32 cellular contexts compared by ENCODE assay signal in genomic region chr6:92495246-92495645, GRCh38.
A peak's percentile ranks its signal among the peaks of the same experiment; 100 is the strongest.
DNase-seq lines count a peak whose midpoint lies in the region; ATAC-seq and TF ChIP-seq lines count a peak whose summit lies in the region.
"Had no signal": no experiment of that assay in that cellular context is flagged by ENCODE, and none has a peak within 500 bp of the region (broad histone marks: within the 10 kb centered on the region; RNA-seq: fewer than 3 reads in every experiment).

No MANE protein-coding gene starts in this region.

- H3K36me3 Mint-ChIP-seq in activated naive CD8-positive, alpha-beta T cell treated with anti-CD3 and anti-CD28 coated beads, Interleukin-2, amount 50 U/mL, for 24 hours (ENCODE audit: low read depth), result no peaks in the 10 kb centered on the region
- H3K36me3 Mint-ChIP-seq: natural killer cell had no signal

- TF ChIP-seq POLR2A in sigmoid colon (IDR thresholded peaks at IDR 0.05), result no peak

- no peak overlapping the region for H3K27ac Mint-ChIP-seq in activated naive CD8-positive, alpha-beta T cell treated with anti-CD3 and anti-CD28 coated beads, Interleukin-2, amount 50 U/mL, for 24 hours
- H3K27ac Mint-ChIP-seq: activated CD4-positive, alpha-beta T cell treated with anti-CD3 and anti-CD28 coated beads for 36 hours; activated CD8-positive, alpha-beta T cell treated with anti-CD3 and anti-CD28 coated beads for 36 hours; activated naive CD4-positive, alpha-beta T cell treated with anti-CD3 and anti-CD28 coated beads for 36 hours; natural killer cell; stimulated activated naive CD8-positive, alpha-beta T cell treated with anti-CD3 and anti-CD28 coated beads, Interleukin-15, Interleukin-2, amounts not matched to agents 100 ng/mL and 50 ng/mL, for 24 hours had no signal

- intact Hi-C loops in sigmoid colon (cut with DNase I), result no loop called here

- no peaks in the 10 kb centered on the region for H3K27me3 ChIP-seq in sigmoid colon
- H3K27me3 ChIP-seq: adrenal gland, breast epithelium, heart right ventricle, spleen, testis had no signal

- no peaks in the 10 kb centered on the region for H3K9me3 ChIP-seq in sigmoid colon
- H3K9me3 ChIP-seq: adrenal gland, breast epithelium, heart right ventricle, lower lobe of right lung, mucosa of descending colon, spleen, testis had no signal

- no peak overlapping the region for H3K4me3 Mint-ChIP-seq in activated naive CD8-positive, alpha-beta T cell treated with anti-CD3 and anti-CD28 coated beads, Interleukin-2, amount 50 U/mL, for 24 hours
- H3K4me3 Mint-ChIP-seq: activated CD4-positive, alpha-beta T cell treated with anti-CD3 and anti-CD28 coated beads for 36 hours; activated CD8-positive, alpha-beta T cell treated with anti-CD3 and anti-CD28 coated beads for 36 hours; activated naive CD4-positive, alpha-beta T cell treated with anti-CD3 and anti-CD28 coated beads for 36 hours; natural killer cell; stimulated activated naive CD8-positive, alpha-beta T cell treated with anti-CD3 and anti-CD28 coated beads, Interleukin-15, Interleukin-2, amounts not matched to agents 100 ng/mL and 50 ng/mL, for 24 hours had no signal

- H3K9me3 Mint-ChIP-seq in activated naive CD8-positive, alpha-beta T cell treated with anti-CD3 and anti-CD28 coated beads, Interleukin-2, amount 50 U/mL, for 24 hours, result no peaks in the 10 kb centered on the region
- H3K9me3 Mint-ChIP-seq: activated CD8-positive, alpha-beta T cell treated with anti-CD3 and anti-CD28 coated beads for 36 hours; activated naive CD4-positive, alpha-beta T cell treated with anti-CD3 and anti-CD28 coated beads for 36 hours; stimulated activated naive CD8-positive, alpha-beta T cell treated with anti-CD3 and anti-CD28 coated beads, Interleukin-15, Interleukin-2, amounts not matched to agents 100 ng/mL and 50 ng/mL, for 24 hours had no signal

- no peaks in the 10 kb centered on the region for H3K4me1 ChIP-seq in sigmoid colon
- H3K4me1 ChIP-seq: adrenal gland, breast epithelium, heart right ventricle, lower lobe of right lung, spleen, testis had no signal

- no peak for ATAC-seq in activated naive CD8-positive, alpha-beta T cell treated with anti-CD3 and anti-CD28 coated beads, Interleukin-2, amount 50 U/mL, for 24 hours
- ATAC-seq: activated CD4-positive, alpha-beta T cell treated with anti-CD3 and anti-CD28 coated beads for 36 hours; activated CD8-positive, alpha-beta T cell treated with anti-CD3 and anti-CD28 coated beads for 36 hours; heart right ventricle; lower lobe of right lung; mucosa of descending colon; natural killer cell; Right ventricle myocardium inferior had no signal

- TF ChIP-seq EP300 in sigmoid colon (IDR thresholded peaks at IDR 0.05), result no peak

- H3K36me3 ChIP-seq in sigmoid colon, result no peaks in the 10 kb centered on the region
- H3K36me3 ChIP-seq: adrenal gland, breast epithelium, heart right ventricle, lower lobe of right lung, spleen had no signal

- no peak overlapping the region for H3K27ac ChIP-seq in sigmoid colon
- H3K27ac ChIP-seq: adrenal gland, breast epithelium, heart right ventricle, lower lobe of right lung, PC-9, spleen, testis, VCaP had no signal

- no peak for TF ChIP-seq CTCF in astrocyte of the cerebellum (IDR thresholded peaks at IDR 0.05; ENCODE audit: low read depth, low read length, missing control alignments)
- TF ChIP-seq CTCF in retinal pigment epithelial cell (conservative IDR thresholded peaks at IDR 0.05; ENCODE audit: low read depth, low read length), result no peak
- TF ChIP-seq CTCF in sigmoid colon (IDR thresholded peaks at IDR 0.05), result no peak

- no peaks in the 10 kb centered on the region for H3K4me1 Mint-ChIP-seq in activated naive CD8-positive, alpha-beta T cell treated with anti-CD3 and anti-CD28 coated beads, Interleukin-2, amount 50 U/mL, for 24 hours
- H3K4me1 Mint-ChIP-seq: activated CD4-positive, alpha-beta T cell treated with anti-CD3 and anti-CD28 coated beads for 36 hours; natural killer cell had no signal

- peak; percentile 10 for DNase-seq in HuH-7 (ENCODE audit: low spot score)
- peak; percentile 52 for DNase-seq in astrocyte of the cerebellum (ENCODE audit: low read depth)
- peak; percentile 4 for DNase-seq in fibroblast of the conjunctiva (ENCODE audit: low read depth)
- peak; percentile 12 for DNase-seq in retinal pigment epithelial cell (ENCODE audit: low read depth)
- DNase-seq in sigmoid colon, result no peak
- DNase-seq in 8988T, result no peak
- DNase-seq in activated naive CD8-positive, alpha-beta T cell treated with anti-CD3 and anti-CD28 coated beads, Interleukin-2, amount 50 U/mL, for 24 hours, result no peak
- DNase-seq: ACHN; activated CD4-positive, alpha-beta T cell treated with anti-CD3 and anti-CD28 coated beads for 36 hours; activated CD8-positive, alpha-beta T cell treated with anti-CD3 and anti-CD28 coated beads for 36 hours; activated naive CD4-positive, alpha-beta T cell treated with anti-CD3 and anti-CD28 coated beads for 36 hours; adrenal gland; DMS153; effector CD8-positive, alpha-beta T cell; heart right ventricle; IMR-90; lower lobe of right lung; mucosa of descending colon; natural killer cell; NCI-H1048; NCI-H1694 treated with DMSO at 0.1 percent for 48 hours; PC-9; spleen; stimulated activated CD4-positive, alpha-beta T cell treated with anti-CD3 and anti-CD28 coated beads, Interleukin-2, amount 100 ng/mL, for 24 hours; stimulated activated CD8-positive, alpha-beta memory T cell treated with anti-CD3 and anti-CD28 coated beads, Interleukin-4, amount 100 ng/mL, for 48 hours; SW 1271; T-helper 9 cell; testis had no signal

- in situ Hi-C loops in astrocyte of the cerebellum (cut with HindIII; ENCODE audit: low sequenced_read_pairs), result no loop called here

- 40 to 70% methylated on average over 1 of the region's 1 CpG for WGBS in sigmoid colon, 2 donors

- H3K4me3 ChIP-seq in astrocyte of the cerebellum (ENCODE audit: low read depth, low read length) (no peak overlapping the region), retinal pigment epithelial cell (ENCODE audit: low read length) (no peak overlapping the region), sigmoid colon (no peak overlapping the region)
- H3K4me3 ChIP-seq: adrenal gland, breast epithelium, heart right ventricle, lower lobe of right lung, mucosa of descending colon, PC-9, spleen, testis had no signal

- H3K27me3 Mint-ChIP-seq in activated naive CD8-positive, alpha-beta T cell treated with anti-CD3 and anti-CD28 coated beads, Interleukin-2, amount 50 U/mL, for 24 hours, result no peaks in the 10 kb centered on the region
- H3K27me3 Mint-ChIP-seq: activated CD4-positive, alpha-beta T cell treated with anti-CD3 and anti-CD28 coated beads for 36 hours; activated CD8-positive, alpha-beta T cell treated with anti-CD3 and anti-CD28 coated beads for 36 hours; stimulated activated naive CD8-positive, alpha-beta T cell treated with anti-CD3 and anti-CD28 coated beads, Interleukin-15, Interleukin-2, amounts not matched to agents 100 ng/mL and 50 ng/mL, for 24 hours had no signal

Comparison
In these comparisons a context has a peak if more than half of its experiments do, and no peak if none do; other contexts are left out.
1. DNase-seq: peak in HuH-7 (single experiment), astrocyte of the cerebellum (single experiment), fibroblast of the conjunctiva (single experiment) and retinal pigment epithelial cell (single experiment); none in sigmoid colon (single experiment), 8988T (single experiment) and activated naive CD8-positive, alpha-beta T cell treated with anti-CD3 and anti-CD28 coated beads, Interleukin-2, amount 50 U/mL, for 24 hours (single experiment).